ENCODE assay signal across 7 cellular contexts in genomic region chr7:55593515-55594318, GRCh38. TPM values are rescaled to one million over a fixed set of nuclear protein-coding genes. Genes with fewer than 3 reads are reported as not detected.
DNase-seq lines count a peak whose midpoint lies in the region; ATAC-seq and TF ChIP-seq lines count a peak whose summit lies in the region.

No MANE protein-coding gene starts in this region.

- H3K9me3 Mint-ChIP-seq in activated CD4-positive, alpha-beta T cell treated with anti-CD3 and anti-CD28 coated beads, Interleukin-2, amount 10 ng/mL, durations not matched to agents 7 days and 5 days = no peaks in the 10 kb centered on the region
- H3K9me3 Mint-ChIP-seq in naive thymus-derived CD4-positive, alpha-beta T cell = no peaks in the 10 kb centered on the region

- H3K9ac ChIP-seq in HCT116 (ENCODE audit: low read length) = no peak overlapping the region

- H3K4me1 Mint-ChIP-seq in activated CD4-positive, alpha-beta T cell treated with anti-CD3 and anti-CD28 coated beads, Interleukin-2, amount 10 ng/mL, durations not matched to agents 7 days and 5 days = peaks cover 17% of the 10 kb centered on the region
- H3K4me1 Mint-ChIP-seq in naive thymus-derived CD4-positive, alpha-beta T cell = peaks cover 4 to 24% (median 11%) of the 10 kb centered on the region in 7 donors

- peak overlapping the region in 1 of 2 experiments; percentile 23; a peak in 1 of 4 replicates for H3K4me3 ChIP-seq in HCT116 (replicated peaks in 1 of 2; ENCODE audit: low read depth in 1 of 2, low read length in 2 of 2)
- no peak overlapping the region for H3K4me3 ChIP-seq in effector memory CD4-positive, alpha-beta T cell (ENCODE audit: insufficient read depth, low read depth, low read length, poor library complexity, severe bottlenecking)
- no peak overlapping the region for H3K4me3 ChIP-seq in naive thymus-derived CD4-positive, alpha-beta T cell (ENCODE audit: low read length)

- peak overlapping the region; percentile 69 for H3K4me2 ChIP-seq in HCT116 (ENCODE audit: low read length)

- no peak overlapping the region for H3K27ac Mint-ChIP-seq in activated CD4-positive, alpha-beta T cell treated with anti-CD3 and anti-CD28 coated beads, Interleukin-2, amount 10 ng/mL, durations not matched to agents 7 days and 5 days
- H3K27ac Mint-ChIP-seq in naive thymus-derived CD4-positive, alpha-beta T cell = no peak overlapping the region

- no peaks in the 10 kb centered on the region for H4K20me1 ChIP-seq in HCT116 (ENCODE audit: insufficient read depth)

- H3K79me2 ChIP-seq in HCT116 (ENCODE audit: insufficient read depth, low read length) = no peaks in the 10 kb centered on the region

- DNase-seq in GM10266 (ENCODE audit: extremely low spot score) (peak; percentile 51), HCT116 (ENCODE audit: low read depth, low spot score) (peak; percentile 54), NCI-H2196 (lab: John Stamatoyannopoulos, UW; ENCODE audit: unreplicated experiment) (peak; percentile 86)
- peak; percentile 71 for DNase-seq in activated CD4-positive, alpha-beta T cell treated with anti-CD3 and anti-CD28 coated beads, Interleukin-2, amount 10 ng/mL, durations not matched to agents 7 days and 5 days
- DNase-seq in effector memory CD4-positive, alpha-beta T cell = peak; percentile 23 to 57 (median 29)
- peak in 7 of 9 donors; percentile 40 to 79 (median 60) for DNase-seq in naive thymus-derived CD4-positive, alpha-beta T cell
- DNase-seq in stimulated activated naive CD4-positive, alpha-beta T cell treated with Interleukin-2 at 50 U/mL for 16 hours (lab: John Stamatoyannopoulos, UW) = peak; percentile 56

- no peaks in the 10 kb centered on the region for H3K9me3 ChIP-seq in HCT116 (ENCODE audit: control insufficient read depth in 1 of 2, insufficient read depth in 1 of 2, low read depth in 1 of 2, low read length in 2 of 2)
- H3K9me3 ChIP-seq in effector memory CD4-positive, alpha-beta T cell (ENCODE audit: control insufficient read depth, low read length) = no peaks in the 10 kb centered on the region
- no peaks in the 10 kb centered on the region for H3K9me3 ChIP-seq in naive thymus-derived CD4-positive, alpha-beta T cell (ENCODE audit: control insufficient read depth in 2 of 3, low read length in 3 of 3)

- H3K27ac ChIP-seq in HCT116 (ENCODE audit: low read depth, low read length) = no peak overlapping the region
- H3K27ac ChIP-seq in effector memory CD4-positive, alpha-beta T cell (ENCODE audit: insufficient read depth, low read length, poor library complexity, severe bottlenecking) = no peak overlapping the region
- H3K27ac ChIP-seq in naive thymus-derived CD4-positive, alpha-beta T cell (ENCODE audit: low read depth, low read length) = no peak overlapping the region

- peak; percentile 85 for TF ChIP-seq CTCF in GM10266 (IDR thresholded peaks at IDR 0.05; ENCODE audit: control insufficient read depth, insufficient read depth, low read depth, missing control alignments)
- TF ChIP-seq CTCF in HCT116 (IDR thresholded peaks at IDR 0.05 in 2 of 3, conservative IDR thresholded peaks at IDR 0.05 in 1 of 3; ENCODE audit: borderline replicate concordance in 1 of 3, insufficient read depth in 1 of 3, low read depth in 2 of 3, low read length in 2 of 3) = peak; percentile 62 to 94 (median 93); a peak in 5 of 6 replicates

- peak; percentile 75 for TF ChIP-seq RAD21 in HCT116 (IDR thresholded peaks at IDR 0.05; ENCODE audit: low read depth)

- RAD21 ChIA-PET in HCT116 (lab: Charles Lee; ENCODE audit: low non-redundant PET in 1 of 2, low total read pairs in 2 of 2, uncharacterized antibody in 2 of 2, unreplicated experiment in 2 of 2) = interaction anchor here (1.1 to 1.2 kb wide), 2 partner anchors 48 to 160 kb away, joined by 3 to 4 read pairs; no protein-coding TSS in a partner anchor

- ATAC-seq in HCT116 = peak; percentile 91
- peak; percentile 60 for ATAC-seq in naive thymus-derived CD4-positive, alpha-beta T cell

- H3K36me3 Mint-ChIP-seq in activated CD4-positive, alpha-beta T cell treated with anti-CD3 and anti-CD28 coated beads, Interleukin-2, amount 10 ng/mL, durations not matched to agents 7 days and 5 days (ENCODE audit: low read depth) = no peaks in the 10 kb centered on the region
- H3K36me3 Mint-ChIP-seq in naive thymus-derived CD4-positive, alpha-beta T cell = no peaks in the 10 kb centered on the region

- peak overlapping the region; percentile 54 for H2AFZ ChIP-seq in HCT116 (ENCODE audit: low read depth, low read length, poor library complexity, severe bottlenecking)

- no peaks in the 10 kb centered on the region for H3K27me3 ChIP-seq in HCT116 (ENCODE audit: insufficient read depth, low read length)
- H3K27me3 ChIP-seq in effector memory CD4-positive, alpha-beta T cell (replicated peaks; ENCODE audit: control insufficient read depth, insufficient read depth, low read length, poor library complexity, severe bottlenecking) = no peaks in the 10 kb centered on the region
- H3K27me3 ChIP-seq in naive thymus-derived CD4-positive, alpha-beta T cell (ENCODE audit: control insufficient read depth in 2 of 2, insufficient read depth in 2 of 2, low read length in 2 of 2) = no peaks in the 10 kb centered on the region

- CTCF ChIA-PET in HCT116 (lab: Charles Lee) = interaction anchor here (0.9 to 2.1 kb wide), 5 partner anchors 20 to 316 kb away, joined by 3 to 9 read pairs (median 5); no protein-coding TSS in a partner anchor
- CTCF ChIA-PET in activated CD4-positive, alpha-beta T cell treated with anti-CD3 and anti-CD28 coated beads, Interleukin-2, amount 10 ng/mL, durations not matched to agents 7 days and 5 days (lab: Charles Lee) = interaction anchor here (0.6 to 1.6 kb wide), 5 partner anchors 11 to 214 kb away, joined by 3 to 4 read pairs (median 3); no protein-coding TSS in a partner anchor
- CTCF ChIA-PET in naive thymus-derived CD4-positive, alpha-beta T cell (lab: Charles Lee) = interaction anchor here (0.5 to 1.9 kb wide), 14 partner anchors 10 to 306 kb away, joined by 3 to 9 read pairs (median 4); partner anchors contain the start of gene VOPP1

- H3K27me3 Mint-ChIP-seq in activated CD4-positive, alpha-beta T cell treated with anti-CD3 and anti-CD28 coated beads, Interleukin-2, amount 10 ng/mL, durations not matched to agents 7 days and 5 days = peaks cover 6% of the 10 kb centered on the region
- peaks cover 0 to 5% (median 2%) of the 10 kb centered on the region in 5 donors for H3K27me3 Mint-ChIP-seq in naive thymus-derived CD4-positive, alpha-beta T cell

- no peak overlapping the region for H3K4me3 Mint-ChIP-seq in activated CD4-positive, alpha-beta T cell treated with anti-CD3 and anti-CD28 coated beads, Interleukin-2, amount 10 ng/mL, durations not matched to agents 7 days and 5 days
- no peak overlapping the region for H3K4me3 Mint-ChIP-seq in naive thymus-derived CD4-positive, alpha-beta T cell

- no peak for TF ChIP-seq POLR2A in HCT116 (IDR thresholded peaks at IDR 0.05; ENCODE audit: borderline replicate concordance, extremely low read depth, insufficient read depth, insufficient read length)

- POLR2A ChIA-PET in HCT116 (lab: Charles Lee) = no interaction called here
- POLR2A ChIA-PET in activated CD4-positive, alpha-beta T cell treated with anti-CD3 and anti-CD28 coated beads, Interleukin-2, amount 10 ng/mL, durations not matched to agents 7 days and 5 days (lab: Charles Lee) = no interaction called here
- POLR2A ChIA-PET in naive thymus-derived CD4-positive, alpha-beta T cell (lab: Charles Lee) = interaction anchor here (1.7 to 2.6 kb wide), 2 partner anchors 19 to 21 kb away, joined by 6 to 8 read pairs; partner anchors contain the start of gene VOPP1

- no TSS peak for BruUV-seq in HCT116 (replicated peaks; lab: Mats Ljungman, UMichigan)

- H3K9me2 ChIP-seq in HCT116 (ENCODE audit: insufficient read depth) = no peaks in the 10 kb centered on the region; the same call in 1 of the 2 replicates

- H3K4me1 ChIP-seq in HCT116 (ENCODE audit: control insufficient read depth in 1 of 2, insufficient read depth in 2 of 2, low read length in 2 of 2) = peaks cover 5 to 14% of the 10 kb centered on the region in 2 experiments
- H3K4me1 ChIP-seq in effector memory CD4-positive, alpha-beta T cell (ENCODE audit: control insufficient read depth, insufficient read depth, low read length, poor library complexity, severe bottlenecking) = peaks cover 8% of the 10 kb centered on the region
- H3K4me1 ChIP-seq in naive thymus-derived CD4-positive, alpha-beta T cell (ENCODE audit: control insufficient read depth in 2 of 2, insufficient read depth in 2 of 2, low read length in 2 of 2) = peaks cover 0 to 4% of the 10 kb centered on the region in 2 donors

- H3K36me3 ChIP-seq in HCT116 (ENCODE audit: control insufficient read depth in 1 of 2, insufficient read depth in 2 of 2, low read length in 2 of 2) = no peaks in the 10 kb centered on the region
- no peaks in the 10 kb centered on the region for H3K36me3 ChIP-seq in effector memory CD4-positive, alpha-beta T cell (ENCODE audit: control insufficient read depth, insufficient read depth, low read length)
- H3K36me3 ChIP-seq in naive thymus-derived CD4-positive, alpha-beta T cell (ENCODE audit: control insufficient read depth in 2 of 3, insufficient read depth in 3 of 3, low read length in 3 of 3) = no peaks in the 10 kb centered on the region

- intact Hi-C loops in HCT116 (cut with micrococcal nuclease) = loop anchor here (1.0 to 2.0 kb wide), 2 partner anchors 160 to 313 kb away; no protein-coding TSS in a partner anchor
- intact Hi-C loops in naive thymus-derived CD4-positive, alpha-beta T cell (cut with micrococcal nuclease) = loop anchor here (1.0 to 2.0 kb wide), 3 partner anchors 19 to 59 kb away; no protein-coding TSS in a partner anchor

TF ChIP-seq in HCT116, 20 proteins besides CTCF, POLR2A, EP300 and RAD21 (continues in another document):
- TF ChIP-seq ZNF274 (IDR thresholded peaks at IDR 0.05; ENCODE audit: low read depth, low read length) = no peak
- TF ChIP-seq EZH2phosphoT487 (IDR thresholded peaks at IDR 0.05; ENCODE audit: borderline replicate concordance) = no peak

RNA-seq across cellular contexts. Expression of gene VOPP1, which starts 21.4 kb away (rescaled TPM):
- 30.3 TPM for total RNA-seq in HCT116 (2021; ENCODE audit: unreplicated experiment)
- 16.6 and 21.3 TPM in 2 replicates for polyA plus RNA-seq in HCT116 (2012)
- 10 to 100 TPM; 74.5 to 77.2 TPM for total RNA-seq in activated CD4-positive, alpha-beta T cell treated with anti-CD3 and anti-CD28 coated beads, Interleukin-2, amount 10 ng/mL, durations not matched to agents 7 days and 5 days
- total RNA-seq in naive thymus-derived CD4-positive, alpha-beta T cell = 100 to 1,000 TPM in 1 of 5 experiments, 10 to 100 TPM in 4; 66.2 to 111 (median 82.0) TPM
- polyA plus RNA-seq in naive thymus-derived CD4-positive, alpha-beta T cell = 10 to 100 TPM; 33.6 to 35.0 TPM

Comparison
In these comparisons a context has a peak if more than half of its experiments do, and no peak if none do; other contexts are left out.
1. DNase-seq: peak in every context shown above with its lines; median percentile 86 in NCI-H2196; 71 in activated CD4-positive, alpha-beta T cell treated with anti-CD3 and anti-CD28 coated beads, Interleukin-2, amount 10 ng/mL, durations not matched to agents 7 days and 5 days; 60 in naive thymus-derived CD4-positive, alpha-beta T cell; 56 in stimulated activated naive CD4-positive, alpha-beta T cell treated with Interleukin-2 at 50 U/mL for 16 hours; 54 in HCT116; 51 in GM10266; 29 in effector memory CD4-positive, alpha-beta T cell.